29 cellular contexts compared by ENCODE assay signal in genomic region chr6:147579667-147580066, GRCh38.
"Had no signal": no experiment of that assay in that cellular context is flagged by ENCODE, and none has a peak within 500 bp of the region (broad histone marks: within the 10 kb centered on the region; RNA-seq: fewer than 3 reads in every experiment).

No MANE protein-coding gene starts in this region.

- H3K36me3 Mint-ChIP-seq: activated naive CD8-positive, alpha-beta T cell treated with anti-CD3 and anti-CD28 coated beads for 36 hours; memory B cell; stimulated activated effector memory CD8-positive, alpha-beta T cell treated with anti-CD3 and anti-CD28 coated beads, Interleukin-12 subunit alpha, Interleukin-12 subunit beta, amount 100 ng/mL, for 72 hours had no signal

- H3K27me3 ChIP-seq: brain microvascular endothelial cell, esophagus muscularis mucosa, gastroesophageal sphincter, ovary had no signal

- H3K27me3 Mint-ChIP-seq: progenitor cell of endocrine pancreas; stimulated activated naive CD8-positive, alpha-beta T cell treated with anti-CD3 and anti-CD28 coated beads, Interleukin-15, Interleukin-2, amounts not matched to agents 100 ng/mL and 50 ng/mL, for 24 hours had no signal

- DNase-seq: activated CD4-positive, alpha-beta T cell treated with anti-CD3 and anti-CD28 coated beads for 48 hours; activated CD4-positive, alpha-beta T cell treated with anti-CD3 and anti-CD28 coated beads, Interleukin-2, amount 50 U/mL, for 48 hours; activated CD8-positive, alpha-beta memory T cell treated with anti-CD3 and anti-CD28 coated beads for 24 hours; activated effector memory CD4-positive, alpha-beta T cell treated with Interleukin-2 at 50 U/mL for 16 hours; activated naive CD4-positive, alpha-beta T cell treated with anti-CD3 and anti-CD28 coated beads for 36 hours; activated naive CD8-positive, alpha-beta T cell treated with anti-CD3 and anti-CD28 coated beads for 36 hours; amniotic stem cell; brain microvascular endothelial cell; cortex of kidney; head of caudate nucleus; hippocampal formation; left colon; ovary; small intestine; stimulated activated CD4-positive, alpha-beta T cell treated with anti-CD3 and anti-CD28 coated beads, Interleukin-4, amount 100 ng/mL, for 24 hours; T-helper 9 cell; trophoblast cell; WERI-Rb-1 had no signal

- ATAC-seq: activated CD4-positive, CD25-positive, alpha-beta regulatory T cell treated with anti-CD3 and anti-CD28 coated beads, Interleukin-2, amount 50 U/mL, for 24 hours; gastroesophageal sphincter; left colon; sciatic nerve had no signal

- H3K36me3 ChIP-seq: brain microvascular endothelial cell, esophagus muscularis mucosa, gastroesophageal sphincter, ovary, thoracic aorta, WERI-Rb-1 had no signal

- H3K4me3 Mint-ChIP-seq: activated naive CD4-positive, alpha-beta T cell treated with anti-CD3 and anti-CD28 coated beads for 36 hours; activated naive CD8-positive, alpha-beta T cell treated with anti-CD3 and anti-CD28 coated beads for 36 hours; memory B cell; nephron; stimulated activated effector memory CD8-positive, alpha-beta T cell treated with anti-CD3 and anti-CD28 coated beads, Interleukin-12 subunit alpha, Interleukin-12 subunit beta, amount 100 ng/mL, for 72 hours; stimulated activated naive CD8-positive, alpha-beta T cell treated with anti-CD3 and anti-CD28 coated beads, Interleukin-15, Interleukin-2, amounts not matched to agents 100 ng/mL and 50 ng/mL, for 24 hours; T-helper 1 cell treated with Interleukin-12 subunit alpha and Interleukin-12 subunit beta and Interleukin-4 antibody, amounts not matched to agents 30 μg/mL and 1 μg/mL, for 36 hours had no signal

- H3K27ac ChIP-seq: brain microvascular endothelial cell, esophagus muscularis mucosa, gastroesophageal sphincter, ovary, thoracic aorta, WERI-Rb-1 had no signal

- H3K9me3 Mint-ChIP-seq: nephron had no signal

- H3K9me3 ChIP-seq: esophagus muscularis mucosa, gastroesophageal sphincter, ovary, thoracic aorta had no signal

- H3K4me3 ChIP-seq: esophagus muscularis mucosa, gastroesophageal sphincter, ovary, thoracic aorta had no signal

- H3K27ac Mint-ChIP-seq: activated naive CD4-positive, alpha-beta T cell treated with anti-CD3 and anti-CD28 coated beads for 36 hours; activated naive CD8-positive, alpha-beta T cell treated with anti-CD3 and anti-CD28 coated beads for 36 hours; memory B cell; nephron; progenitor cell of endocrine pancreas; stimulated activated effector memory CD8-positive, alpha-beta T cell treated with anti-CD3 and anti-CD28 coated beads, Interleukin-12 subunit alpha, Interleukin-12 subunit beta, amount 100 ng/mL, for 72 hours; stimulated activated naive CD8-positive, alpha-beta T cell treated with anti-CD3 and anti-CD28 coated beads, Interleukin-15, Interleukin-2, amounts not matched to agents 100 ng/mL and 50 ng/mL, for 24 hours; T-helper 1 cell treated with Interleukin-12 subunit alpha and Interleukin-12 subunit beta and Interleukin-4 antibody, amounts not matched to agents 30 μg/mL and 1 μg/mL, for 36 hours had no signal

- H3K4me1 ChIP-seq: esophagus muscularis mucosa, gastroesophageal sphincter had no signal

- H3K4me1 Mint-ChIP-seq: activated naive CD8-positive, alpha-beta T cell treated with anti-CD3 and anti-CD28 coated beads for 36 hours; memory B cell; stimulated activated effector memory CD8-positive, alpha-beta T cell treated with anti-CD3 and anti-CD28 coated beads, Interleukin-12 subunit alpha, Interleukin-12 subunit beta, amount 100 ng/mL, for 72 hours had no signal
